ENCODE assay signal across 20 cellular contexts in genomic region chr1:244447552-244447951, GRCh38. TPM values are rescaled to one million over a fixed set of nuclear protein-coding genes. Genes with fewer than 3 reads are reported as not detected.
A peak's percentile ranks its signal among the peaks of the same experiment; 100 is the strongest.
DNase-seq lines count a peak whose midpoint lies in the region; ATAC-seq, FAIRE-seq and TF ChIP-seq lines count a peak whose summit lies in the region.
"Had no signal": no experiment of that assay in that cellular context is flagged by ENCODE, and none has a peak within 500 bp of the region (broad histone marks: within the 10 kb centered on the region; RNA-seq: fewer than 3 reads in every experiment).

No MANE protein-coding gene starts in this region.

- no peaks in the 10 kb centered on the region for H4K20me1 ChIP-seq in GM12878 (ENCODE audit: control insufficient read depth, insufficient read depth)

- ATAC-seq in CD4-positive, CD25-positive, alpha-beta regulatory T cell (ENCODE audit: low read depth in 2 of 2): no peak
- ATAC-seq in GM12878: no peak
- ATAC-seq: CD8-positive, alpha-beta T cell; foreskin keratinocyte; left lobe of liver had no signal

- H3K27ac ChIP-seq in CD4-positive, CD25-positive, alpha-beta regulatory T cell (ENCODE audit: insufficient read depth, low read length, poor library complexity, severe bottlenecking): no peak overlapping the region
- H3K27ac ChIP-seq in HUES48 (ENCODE audit: low read depth, low read length) (peak overlapping the region; percentile 46), GM12878 (ENCODE audit: control insufficient read depth, insufficient read depth) (no peak overlapping the region)
- H3K27ac ChIP-seq: foreskin keratinocyte had no signal

- no peaks in the 10 kb centered on the region for H3K27me3 ChIP-seq in CD4-positive, CD25-positive, alpha-beta regulatory T cell (ENCODE audit: control insufficient read depth, insufficient read depth, low read length)
- H3K27me3 ChIP-seq in HUES48 (ENCODE audit: control insufficient read depth, insufficient read depth, low read length) (no peaks in the 10 kb centered on the region), GM12878 (replicated peaks in 1 of 2; ENCODE audit: control insufficient read depth in 2 of 2, insufficient read depth in 2 of 2, low read length in 1 of 2) (no peaks in the 10 kb centered on the region)
- H3K27me3 ChIP-seq: ascending aorta, foreskin keratinocyte, stomach had no signal

- FAIRE-seq in GM12878 (lab: Jason Lieb, UNC): no peak

- WGBS in GM12878 (ENCODE audit: insufficient coverage, insufficient replicate concordance, low lambda C conversion rate, missing lambda C conversion rate): 98% methylated on average over 2 of the region's 2 CpGs

- POLR2A ChIA-PET in GM12878 (lab: Charles Lee): interaction anchor here (1.3 to 1.4 kb wide), 2 partner anchors 9 to 13 kb away, joined by 3 read pairs; no protein-coding TSS in a partner anchor

- peaks cover 8% of the 10 kb centered on the region for H3K36me3 Mint-ChIP-seq in CD4-positive, CD25-positive, alpha-beta regulatory T cell
- H3K36me3 Mint-ChIP-seq in mesothelial cell of epicardium: no peaks in the 10 kb centered on the region

- peak overlapping the region; percentile 5 to 58 (median 17) for H3K4me3 Mint-ChIP-seq in CD4-positive, CD25-positive, alpha-beta regulatory T cell
- H3K4me3 Mint-ChIP-seq in mesothelial cell of epicardium: no peak overlapping the region

- peaks cover 86% of the 10 kb centered on the region for H3K79me2 ChIP-seq in GM12878 (ENCODE audit: control insufficient read depth, insufficient read depth, low read length)

- BruUV-seq in GM12878 (replicated peaks; lab: Mats Ljungman, UMichigan): no TSS peak

- H3K9me3 ChIP-seq in CD4-positive, CD25-positive, alpha-beta regulatory T cell (ENCODE audit: control insufficient read depth in 2 of 2, low read length in 2 of 2): no peaks in the 10 kb centered on the region
- H3K9me3 ChIP-seq in HUES48 (ENCODE audit: control insufficient read depth, insufficient read depth, low read length): no peaks in the 10 kb centered on the region
- H3K9me3 ChIP-seq in GM12878 (replicated peaks; ENCODE audit: control insufficient read depth, insufficient read depth, low read length): no peaks in the 10 kb centered on the region
- H3K9me3 ChIP-seq: ascending aorta, HAP-1, stomach had no signal

- H3K27ac Mint-ChIP-seq in CD4-positive, CD25-positive, alpha-beta regulatory T cell: peak overlapping the region in 1 of 3 donors; percentile 1
- H3K27ac Mint-ChIP-seq in mesothelial cell of epicardium: peak overlapping the region; percentile 61
- H3K27ac Mint-ChIP-seq: CD8-positive, alpha-beta T cell had no signal

- TF ChIP-seq POLR2A in GM12878 (IDR thresholded peaks at IDR 0.05; ENCODE audit: low read depth, low read length): no peak

- peak overlapping the region; percentile 46 for H3K4me2 ChIP-seq in GM12878 (ENCODE audit: control insufficient read depth, insufficient read depth)

- in situ Hi-C loops in GM12878 (cut with MboI): no loop called here

- H3K27me3 Mint-ChIP-seq in CD4-positive, CD25-positive, alpha-beta regulatory T cell: peaks cover 5% of the 10 kb centered on the region
- H3K27me3 Mint-ChIP-seq in mesothelial cell of epicardium (ENCODE audit: low read depth): no peaks in the 10 kb centered on the region
- H3K27me3 Mint-ChIP-seq: IgD-negative memory B cell had no signal

- H3K9ac ChIP-seq in HUES48 (ENCODE audit: low read depth, low read length) (no peak overlapping the region), GM12878 (ENCODE audit: control insufficient read depth, insufficient read depth, low read length) (no peak overlapping the region)

- intact Hi-C loops in GM12878 (cut with micrococcal nuclease; ENCODE audit: unreplicated experiment): loop anchor here (5.0 kb wide), 1 partner anchor 40 kb away; no protein-coding TSS in a partner anchor

- H3K4me1 ChIP-seq in CD4-positive, CD25-positive, alpha-beta regulatory T cell (ENCODE audit: control insufficient read depth, insufficient read depth, low read length, poor library complexity, severe bottlenecking): peaks cover 56% of the 10 kb centered on the region
- H3K4me1 ChIP-seq in HUES48 (ENCODE audit: control insufficient read depth, insufficient read depth, low read length) (peaks cover 66% of the 10 kb centered on the region), GM12878 (ENCODE audit: control insufficient read depth, insufficient read depth, low read length) (peaks cover 4% of the 10 kb centered on the region; the same call in 1 of the 2 replicates)

- TF ChIP-seq CTCF in GM12878 (IDR thresholded peaks at IDR 0.05 in 2 of 3, conservative IDR thresholded peaks at IDR 0.05 in 1 of 3; ENCODE audit: control insufficient read depth in 2 of 3, extremely low read depth in 1 of 3, insufficient read depth in 1 of 3, low read depth in 3 of 3, low read length in 3 of 3) (no peak), mesothelial cell of epicardium (IDR thresholded peaks at IDR 0.05; ENCODE audit: unreplicated experiment) (no peak)

- peaks cover 0 to 1% (median 0%) of the 10 kb centered on the region in 7 donors for H3K9me3 Mint-ChIP-seq in CD4-positive, CD25-positive, alpha-beta regulatory T cell
- H3K9me3 Mint-ChIP-seq in mesothelial cell of epicardium: no peaks in the 10 kb centered on the region
- H3K9me3 Mint-ChIP-seq: CD8-positive, alpha-beta T cell; IgD-negative memory B cell had no signal

- CTCF ChIA-PET in GM12878 (lab: Yijun Ruan, JAX): interaction anchor here (0.6 to 1.0 kb wide), 3 partner anchors 32 to 93 kb away, joined by 3 to 4 read pairs (median 3); no protein-coding TSS in a partner anchor

- RAD21 ChIA-PET in GM12878 (lab: Charles Lee; ENCODE audit: unreplicated experiment): interaction anchor here (1.0 kb wide), 1 partner anchor 41 kb away, joined by 4 read pairs; no protein-coding TSS in a partner anchor

- DNase-seq in CD4-positive, CD25-positive, alpha-beta regulatory T cell: no peak
- DNase-seq in GM12878 (ENCODE audit: low read depth, low spot score): no peak
- no peak for DNase-seq in mesothelial cell of epicardium (ENCODE audit: low spot score in 2 of 2, unreplicated experiment in 2 of 2)
- no peak for DNase-seq in DMS 273 treated with DMSO at 0.1 percent for 48 hours (lab: John Stamatoyannopoulos, UW)
- no peak for DNase-seq in SW 1271 (lab: John Stamatoyannopoulos, UW)
- DNase-seq in medulla oblongata (ENCODE audit: extremely low spot score): no peak
- no peak for DNase-seq in iPS-NIHi7 (ENCODE audit: extremely low spot score)
- DNase-seq: activated gamma-delta T cell treated with Interleukin-2 at 50 U/mL for 16 hours; CD8-positive, alpha-beta T cell; foreskin keratinocyte; NCI-H2081; NCI-H510A; SHP77; stimulated activated CD4-positive, alpha-beta T cell treated with anti-CD3 and anti-CD28 coated beads, Interleukin-2, amount 100 ng/mL, for 24 hours; stomach had no signal

- no peak for TF ChIP-seq EP300 in GM12878 (IDR thresholded peaks at IDR 0.05; ENCODE audit: borderline replicate concordance in 1 of 2, control insufficient read depth in 1 of 2, low read depth in 2 of 2, low read length in 2 of 2)

- H2AFZ ChIP-seq in GM12878 (ENCODE audit: control insufficient read depth, low read depth, low read length): no peak overlapping the region

- peaks cover 5% of the 10 kb centered on the region for H3K36me3 ChIP-seq in CD4-positive, CD25-positive, alpha-beta regulatory T cell (ENCODE audit: control insufficient read depth, insufficient read depth, low read length)
- H3K36me3 ChIP-seq in HUES48 (ENCODE audit: control insufficient read depth, insufficient read depth, low read length) (peaks cover 14% of the 10 kb centered on the region; the same call in 1 of the 2 replicates), GM12878 (ENCODE audit: control insufficient read depth in 2 of 2, insufficient read depth in 2 of 2, low read length in 1 of 2) (peaks cover 0 to 6% of the 10 kb centered on the region in 2 experiments; a peak in 1 of 4 replicates)
- H3K36me3 ChIP-seq: ascending aorta, stomach had no signal

- H3K4me3 ChIP-seq in CD4-positive, CD25-positive, alpha-beta regulatory T cell (ENCODE audit: low read depth, low read length): peak overlapping the region; percentile 19
- H3K4me3 ChIP-seq in HUES48 (ENCODE audit: low read depth, low read length) (peak overlapping the region; percentile 30; the same call in 1 of the 2 replicates), GM12878 (no peak overlapping the region; the same call in 1 of the 2 replicates)
- H3K4me3 ChIP-seq: ascending aorta, HAP-1, stomach had no signal

- peaks cover 48 to 75% (median 64%) of the 10 kb centered on the region in 4 donors for H3K4me1 Mint-ChIP-seq in CD4-positive, CD25-positive, alpha-beta regulatory T cell
- H3K4me1 Mint-ChIP-seq in mesothelial cell of epicardium: peaks cover 57% of the 10 kb centered on the region

- SMC1A ChIA-PET in GM12878 (lab: Charles Lee; ENCODE audit: uncharacterized antibody, unreplicated experiment): interaction anchor here (1.2 to 1.8 kb wide), 4 partner anchors 20 to 148 kb away, joined by 3 to 6 read pairs (median 3); no protein-coding TSS in a partner anchor

- no peak for TF ChIP-seq RAD21 in GM12878 (IDR thresholded peaks at IDR 0.05; ENCODE audit: insufficient read depth, low read depth, low read length)

RNA-seq across cellular contexts. Expression of gene ADSS2, which starts 4.2 kb away (rescaled TPM):
- total RNA-seq in CD4-positive, CD25-positive, alpha-beta regulatory T cell: 53.4 TPM
- polyA plus RNA-seq in CD4-positive, CD25-positive, alpha-beta regulatory T cell: 10 to 100 TPM; 27.1 to 29.0 (median 28.0) TPM
- total RNA-seq in GM12878 (2013; cell fraction: nucleolus; rRNA removed): 83.9 and 86.4 TPM in 2 replicates
- total RNA-seq in GM12878 (2014; rRNA removed): 36.4 and 45.2 TPM in 2 replicates
- 42.0 and 45.3 TPM in 2 replicates for total RNA-seq in GM12878 (2014; rRNA removed; fragmentation: Illumina TruSeq; extraction: Trizol)
- 38.3 and 41.5 TPM in 2 replicates for total RNA-seq in GM12878 (2021)
- polyA plus RNA-seq in GM12878 (2011; ENCODE audit: low read depth): 16.6 TPM
- 39.8 and 68.1 TPM in 2 replicates for polyA plus RNA-seq in GM12878 (2011; rRNA removed)
- polyA plus RNA-seq in GM12878 (2011; cell fraction: cytosol; rRNA removed): 12.3 and 13.9 TPM in 2 replicates
- polyA plus RNA-seq in GM12878 (2011; cell fraction: nucleus; rRNA removed): 19.8 and 26.7 TPM in 2 replicates
- 24.8 and 28.8 TPM in 2 replicates for polyA plus RNA-seq in GM12878 (2012)
- polyA plus RNA-seq in GM12878 (2014; fragmentation: Illumina TruSeq; extraction: Trizol): 49.3 and 62.7 TPM in 2 replicates
- polyA plus RNA-seq in GM12878 (2014; fragmentation: Nextera tagmentation; extraction: Ambion mirVana): 10 to 100 TPM in 1 of 2 experiments, 1 to 10 TPM in 1; 8.1 to 15.6 TPM
- polyA plus RNA-seq in GM12878 (2014; rRNA removed): 38.6 and 47.8 TPM in 2 replicates
- 10 to 100 TPM; 38.0 to 43.5 TPM for polyA plus RNA-seq in GM12878 (2016; fragmentation: Nextera tagmentation; extraction: Ambion mirVana)
- 11.4 and 17.5 TPM in 2 replicates for polyA minus RNA-seq in GM12878 (2011; rRNA and poly(A)+ RNA removed)
- polyA minus RNA-seq in GM12878 (2011; cell fraction: cytosol; rRNA and poly(A)+ RNA removed): 10.8 and 12.1 TPM in 2 replicates
- 14.4 and 30.3 TPM in 2 replicates for polyA minus RNA-seq in GM12878 (2011; cell fraction: nucleus; rRNA and poly(A)+ RNA removed)
- total RNA-seq in mesothelial cell of epicardium: 50.7 to 52.6 TPM (median 52.4 TPM) in 3 replicates

RNA-seq across cellular contexts. Expression of gene CATSPERE, which starts 13.5 kb away (rescaled TPM):
- total RNA-seq in CD4-positive, CD25-positive, alpha-beta regulatory T cell: 0.49 TPM
- polyA plus RNA-seq in CD4-positive, CD25-positive, alpha-beta regulatory T cell: under 1 TPM in 1 of 4 donors, not detected in 3; 0.58 TPM
- 1.3 and 1.4 TPM in 2 replicates for total RNA-seq in GM12878 (2013; cell fraction: nucleolus; rRNA removed)
- total RNA-seq in GM12878 (2014; rRNA removed) (0.06 and 0.16 TPM in 2 replicates), GM12878 (2014; rRNA removed; fragmentation: Illumina TruSeq; extraction: Trizol) (0.13 and 0.23 TPM in 2 replicates), GM12878 (2021) (0.08 TPM in 1 of 2 replicates, not detected in the other), mesothelial cell of epicardium (2.2 to 2.7 TPM (median 2.5 TPM) in 3 replicates)
- not detected for polyA plus RNA-seq in GM12878 (2011; ENCODE audit: low read depth)
- polyA plus RNA-seq in GM12878 (2011; rRNA removed) (0.24 and 0.71 TPM in 2 replicates), GM12878 (2014; fragmentation: Illumina TruSeq; extraction: Trizol) (0.04 TPM in 1 of 2 replicates, not detected in the other), GM12878 (2014; fragmentation: Nextera tagmentation; extraction: Ambion mirVana) (under 1 TPM in 1 of 2 experiments, not detected in 1; 0.18 TPM), GM12878 (2014; rRNA removed) (0.23 TPM in 1 of 2 replicates, not detected in the other), GM12878 (2016; fragmentation: Nextera tagmentation; extraction: Ambion mirVana) (under 1 TPM in 1 of 2 experiments, not detected in 1; 0.17 TPM)
- 0.10 and 0.13 TPM in 2 replicates for polyA plus RNA-seq in GM12878 (2011; cell fraction: cytosol; rRNA removed)
- 0.69 and 0.76 TPM in 2 replicates for polyA plus RNA-seq in GM12878 (2011; cell fraction: nucleus; rRNA removed)
- 0.09 and 0.24 TPM in 2 replicates for polyA plus RNA-seq in GM12878 (2012)
- 0.67 and 0.73 TPM in 2 replicates for polyA minus RNA-seq in GM12878 (2011; rRNA and poly(A)+ RNA removed)
- polyA minus RNA-seq in GM12878 (2011; cell fraction: cytosol; rRNA and poly(A)+ RNA removed): 0.83 TPM in 1 of 2 replicates, not detected in the other
- polyA minus RNA-seq in GM12878 (2011; cell fraction: nucleus; rRNA and poly(A)+ RNA removed): 0.24 and 0.86 TPM in 2 replicates
- total RNA-seq: ascending aorta had no signal
